ENCODE assay signal across 1 cellular context in genomic region chr2:99201959-99202678, GRCh38.
TF ChIP-seq lines count a peak whose summit lies in the region.

No MANE protein-coding gene starts in this region.

TF ChIP-seq in HepG2, 621 proteins besides CTCF, POLR2A, EP300 and RAD21:
- TF ChIP-seq PPARG (CRISPR knock-in tag; conservative IDR thresholded peaks at IDR 0.05) (no peak), ZFP91 (CRISPR knock-in tag; IDR thresholded peaks at IDR 0.05; ENCODE audit: borderline replicate concordance) (no peak), FOXP4 (CRISPR knock-in tag; IDR thresholded peaks at IDR 0.05) (no peak), EZH2 (conservative IDR thresholded peaks at IDR 0.05; ENCODE audit: low read depth, low read length) (no peak), ZNF496 (CRISPR knock-in tag; IDR thresholded peaks at IDR 0.05; ENCODE audit: insufficient replicate concordance) (no peak), HMG20B (CRISPR knock-in tag; conservative IDR thresholded peaks at IDR 0.05) (no peak)
